Comparison of ENCODE assay signal across 26 cellular contexts in genomic region chr4:40314951-40315350, GRCh38. TPM values are rescaled to one million over a fixed set of nuclear protein-coding genes. Genes with fewer than 3 reads are reported as not detected.
DNase-seq lines count a peak whose midpoint lies in the region; ATAC-seq and TF ChIP-seq lines count a peak whose summit lies in the region.
"Had no signal": no experiment of that assay in that cellular context is flagged by ENCODE, and none has a peak within 500 bp of the region (broad histone marks: within the 10 kb centered on the region; RNA-seq: fewer than 3 reads in every experiment).

No MANE protein-coding gene starts in this region.

- peaks cover 19% of the 10 kb centered on the region for H3K4me1 ChIP-seq in ACC112 (ENCODE audit: control insufficient read depth, insufficient read depth, low read length, unreplicated experiment)
- peaks cover 2% of the 10 kb centered on the region for H3K4me1 ChIP-seq in IMR-90 (ENCODE audit: control insufficient read depth, insufficient read depth, low read length)
- H3K4me1 ChIP-seq in mesenchymal stem cell (ENCODE audit: control insufficient read depth, insufficient read depth, low read depth, low read length) = peaks cover 3% of the 10 kb centered on the region
- H3K4me1 ChIP-seq in aorta (ENCODE audit: control insufficient read depth in 1 of 2, insufficient read depth in 2 of 2, low read length in 2 of 2) = no peaks in the 10 kb centered on the region

- H2BK5ac ChIP-seq in IMR-90 (ENCODE audit: low read depth, low read length, poor library complexity, severe bottlenecking) = no peak overlapping the region
- H2BK5ac ChIP-seq in mesenchymal stem cell (ENCODE audit: low read depth, low read length, poor library complexity, severe bottlenecking) = no peak overlapping the region

- H4K8ac ChIP-seq in IMR-90 (ENCODE audit: low read depth in 2 of 2, low read length in 2 of 2) (no peak overlapping the region), mesenchymal stem cell (ENCODE audit: low read length) (no peak overlapping the region)

- H3K4me3 Mint-ChIP-seq in glutamatergic neuron (ENCODE audit: unreplicated experiment) = no peak overlapping the region
- H3K4me3 Mint-ChIP-seq: activated CD8-positive, alpha-beta memory T cell treated with anti-CD3 and anti-CD28 coated beads, Interleukin-2, amount 10 ng/mL, durations not matched to agents 7 days and 5 days; activated T-helper 1 cell treated with anti-CD3 and anti-CD28 coated beads, Interleukin-12 subunit alpha, Interleukin-12 subunit beta, Interleukin-2, Interleukin-4 antibody, amounts not matched to agents 30 ng/mL and 10 ng/mL and 1 ng/mL, durations not matched to agents 14 hours and 24 hours and 36 hours; CD14-positive monocyte had no signal

- no peak overlapping the region for H2AFZ ChIP-seq in ACC112 (ENCODE audit: low read length, unreplicated experiment)
- no peak overlapping the region for H2AFZ ChIP-seq in IMR-90 (replicated peaks; ENCODE audit: low read length, poor library complexity)
- H2AFZ ChIP-seq in mesenchymal stem cell (ENCODE audit: low read depth, low read length) = no peak overlapping the region

- ATAC-seq in IMR-90 (ENCODE audit: low read depth) = no peak
- ATAC-seq in aorta (ENCODE audit: low FRiP score) = no peak
- ATAC-seq: activated CD8-positive, alpha-beta memory T cell treated with anti-CD3 and anti-CD28 coated beads, Interleukin-2, amount 10 ng/mL, durations not matched to agents 7 days and 5 days; GM12878; heart left ventricle; Right ventricle myocardium inferior had no signal

- H3K9me3 ChIP-seq in IMR-90 (ENCODE audit: control insufficient read depth, insufficient read depth, low read length) (no peaks in the 10 kb centered on the region), mesenchymal stem cell (ENCODE audit: control insufficient read depth, low read length) (no peaks in the 10 kb centered on the region), aorta (ENCODE audit: control insufficient read depth, low read length) (no peaks in the 10 kb centered on the region)
- H3K9me3 ChIP-seq: esophagus muscularis mucosa, heart left ventricle, left ventricle myocardium inferior, spleen had no signal

- H3K14ac ChIP-seq in IMR-90 (replicated peaks; ENCODE audit: low read depth, low read length) (no peak overlapping the region), mesenchymal stem cell (ENCODE audit: low read length in 2 of 2) (no peak overlapping the region)

- H2BK12ac ChIP-seq in mesenchymal stem cell (ENCODE audit: low read length in 2 of 2) = no peak overlapping the region

- 0 out of 2 replicates have a peak overlapping the region, but pooled peaks have one; percentile 63 for H2BK20ac ChIP-seq in IMR-90 (ENCODE audit: low read depth, low read length)

- no peak overlapping the region for H2BK120ac ChIP-seq in IMR-90 (ENCODE audit: low read depth, low read length)
- H2BK120ac ChIP-seq in mesenchymal stem cell (ENCODE audit: low read depth, low read length) = no peak overlapping the region

- no peak for TF ChIP-seq RAD21 in IMR-90 (IDR thresholded peaks at IDR 0.05; ENCODE audit: low read length)

- no peaks in the 10 kb centered on the region for H3K79me1 ChIP-seq in IMR-90 (ENCODE audit: low read depth in 1 of 2, low read length in 2 of 2)
- H3K79me1 ChIP-seq in mesenchymal stem cell (replicated peaks; ENCODE audit: low read length, poor library complexity, severe bottlenecking) = no peaks in the 10 kb centered on the region

- peaks cover 6% of the 10 kb centered on the region for H3K4me1 Mint-ChIP-seq in glutamatergic neuron (ENCODE audit: low read depth, unreplicated experiment)

- H4K5ac ChIP-seq in IMR-90 (ENCODE audit: low read depth, low read length) = no peak overlapping the region

- H3K56ac ChIP-seq in IMR-90 (ENCODE audit: extremely low read depth, insufficient read depth, low read length) = no peak overlapping the region

- no peaks in the 10 kb centered on the region for H3K79me2 ChIP-seq in ACC112 (ENCODE audit: control insufficient read depth, insufficient read depth, low read length, unreplicated experiment)

- dilution Hi-C loops in IMR-90 (cut with HindIII; ENCODE audit: low sequenced_read_pairs, unreplicated experiment) = no loop called here

- H3K4me3 ChIP-seq in ACC112 (ENCODE audit: low read depth, low read length) = no peak overlapping the region
- H3K4me3 ChIP-seq in IMR-90 (ENCODE audit: insufficient read depth, low read depth, low read length) = no peak overlapping the region
- H3K4me3 ChIP-seq in mesenchymal stem cell (ENCODE audit: insufficient read depth in 1 of 2, low read depth in 1 of 2, low read length in 2 of 2) = no peak overlapping the region
- no peak overlapping the region for H3K4me3 ChIP-seq in aorta (ENCODE audit: low read length in 2 of 2)
- H3K4me3 ChIP-seq: esophagus muscularis mucosa, GM12878, heart left ventricle, left ventricle myocardium inferior, spleen had no signal

- CTCF ChIA-PET in IMR-90 (lab: Yijun Ruan, JAX) = no interaction called here

- DNase-seq in IMR-90 (no peak), amniotic epithelial cell (ENCODE audit: low read depth) (peak; percentile 48), mesenchymal stem cell (no peak), COR-L47 (lab: John Stamatoyannopoulos, UW) (no peak), glutamatergic neuron (no peak), aorta (no peak)
- DNase-seq in activated CD4-positive, alpha-beta T cell treated with anti-CD3 and anti-CD28 coated beads for 48 hours = no peak
- DNase-seq: activated CD8-positive, alpha-beta memory T cell treated with anti-CD3 and anti-CD28 coated beads, Interleukin-2, amount 10 ng/mL, durations not matched to agents 7 days and 5 days; DMS 273 treated with DMSO at 0.1 percent for 48 hours; effector CD8-positive, alpha-beta T cell; heart left ventricle; left ventricle myocardium inferior; NCI-H1105; NCI-H510A treated with DMSO at 0.1 percent for 48 hours; spleen; stimulated activated CD8-positive, alpha-beta memory T cell treated with anti-CD3 and anti-CD28 coated beads, Interleukin-4, amount 100 ng/mL, for 48 hours; SW 1271 had no signal

- no peaks in the 10 kb centered on the region for H3K36me3 Mint-ChIP-seq in glutamatergic neuron (ENCODE audit: unreplicated experiment)
- H3K36me3 Mint-ChIP-seq: activated CD8-positive, alpha-beta memory T cell treated with anti-CD3 and anti-CD28 coated beads, Interleukin-2, amount 10 ng/mL, durations not matched to agents 7 days and 5 days; activated naive CD8-positive, alpha-beta T cell; CD14-positive monocyte had no signal

- H3K4me2 ChIP-seq in IMR-90 (ENCODE audit: low read depth, low read length) (no peak overlapping the region), mesenchymal stem cell (ENCODE audit: low read length, poor library complexity, severe bottlenecking) (no peak overlapping the region)

- no peaks in the 10 kb centered on the region for H4K20me1 ChIP-seq in IMR-90 (ENCODE audit: insufficient read depth, low read length)

- H3K36me3 ChIP-seq in ACC112 (ENCODE audit: insufficient read depth, low read length) = no peaks in the 10 kb centered on the region
- no peaks in the 10 kb centered on the region for H3K36me3 ChIP-seq in IMR-90 (ENCODE audit: control insufficient read depth, insufficient read depth, low read length)
- no peaks in the 10 kb centered on the region for H3K36me3 ChIP-seq in mesenchymal stem cell (ENCODE audit: control insufficient read depth in 1 of 2, insufficient read depth in 2 of 2, low read depth in 1 of 2, low read length in 2 of 2)
- no peaks in the 10 kb centered on the region for H3K36me3 ChIP-seq in aorta (ENCODE audit: control insufficient read depth in 1 of 2, insufficient read depth in 2 of 2, low read length in 1 of 2)
- H3K36me3 ChIP-seq: esophagus muscularis mucosa, heart left ventricle, left ventricle myocardium inferior, spleen had no signal

- H3K27ac ChIP-seq in ACC112 (ENCODE audit: low read depth, low read length) (peak overlapping the region; percentile 99), IMR-90 (ENCODE audit: insufficient read depth, low read length) (no peak overlapping the region), mesenchymal stem cell (ENCODE audit: low read length, poor library complexity, severe bottlenecking) (no peak overlapping the region), aorta (ENCODE audit: low read depth in 1 of 2, low read length in 2 of 2) (no peak overlapping the region)
- H3K27ac ChIP-seq: esophagus muscularis mucosa, heart left ventricle, left ventricle myocardium inferior, spleen had no signal

- H2BK15ac ChIP-seq in IMR-90 (ENCODE audit: low read depth, low read length) = peak overlapping the region; percentile 52; the same call in 2 of the 3 replicates
- H2BK15ac ChIP-seq in mesenchymal stem cell (ENCODE audit: low read depth, poor library complexity, severe bottlenecking) = no peak overlapping the region

- H3K18ac ChIP-seq in IMR-90 (ENCODE audit: low read depth, low read length) = no peak overlapping the region
- H3K18ac ChIP-seq in mesenchymal stem cell (ENCODE audit: low read depth in 1 of 2, low read length in 2 of 2) = no peak overlapping the region

- BruUV-seq in IMR-90 (replicated peaks; lab: Mats Ljungman, UMichigan) = no TSS peak

- H3K27me3 Mint-ChIP-seq in glutamatergic neuron (ENCODE audit: unreplicated experiment) = peaks cover 6% of the 10 kb centered on the region
- H3K27me3 Mint-ChIP-seq: activated CD8-positive, alpha-beta memory T cell treated with anti-CD3 and anti-CD28 coated beads, Interleukin-2, amount 10 ng/mL, durations not matched to agents 7 days and 5 days; activated naive CD8-positive, alpha-beta T cell had no signal

- POLR2A ChIA-PET in IMR-90 (lab: Charles Lee; ENCODE audit: unreplicated experiment) = no interaction called here

- H3K4ac ChIP-seq in IMR-90 (ENCODE audit: low read depth, low read length) (no peak overlapping the region), mesenchymal stem cell (ENCODE audit: low read depth in 1 of 2, low read length in 2 of 2) (no peak overlapping the region)

- H3K9ac ChIP-seq in IMR-90 (ENCODE audit: low read depth, low read length) = no peak overlapping the region
- peak overlapping the region; percentile 93 for H3K9ac ChIP-seq in mesenchymal stem cell (ENCODE audit: low read length)

- 80% methylated on average over 1 of the region's 5 CpGs; no CpG with 5 or more reads in 1 of the 2 experiments for WGBS in IMR-90 (ENCODE audit: extremely low coverage in 2 of 2, insufficient read length in 1 of 2), 2 experiments
- WGBS in mesenchymal stem cell = 83% methylated on average over 1 of the region's 5 CpGs
- 96 to 97% methylated on average over 5 of the region's 5 CpGs for WGBS in aorta, 2 donors

- no peak for TF ChIP-seq POLR2A in IMR-90 (IDR thresholded peaks at IDR 0.05; ENCODE audit: low read depth, low read length)

- peaks cover 4% of the 10 kb centered on the region for H3K9me3 Mint-ChIP-seq in glutamatergic neuron (ENCODE audit: unreplicated experiment)
- H3K9me3 Mint-ChIP-seq: activated T-helper 1 cell treated with anti-CD3 and anti-CD28 coated beads, Interleukin-12 subunit alpha, Interleukin-12 subunit beta, Interleukin-2, Interleukin-4 antibody, amounts not matched to agents 30 ng/mL and 10 ng/mL and 1 ng/mL, durations not matched to agents 14 hours and 24 hours and 36 hours had no signal

- no peak overlapping the region for H3K27ac Mint-ChIP-seq in glutamatergic neuron (ENCODE audit: unreplicated experiment)
- H3K27ac Mint-ChIP-seq: activated CD8-positive, alpha-beta memory T cell treated with anti-CD3 and anti-CD28 coated beads, Interleukin-2, amount 10 ng/mL, durations not matched to agents 7 days and 5 days had no signal

- H3K23ac ChIP-seq in IMR-90 (ENCODE audit: low read depth, low read length) (no peak overlapping the region), mesenchymal stem cell (ENCODE audit: low read length in 2 of 2) (no peak overlapping the region)

- H4K91ac ChIP-seq in IMR-90 (ENCODE audit: insufficient read depth, low read depth, low read length) (no peak overlapping the region), mesenchymal stem cell (ENCODE audit: low read length) (no peak overlapping the region)

- H3K27me3 ChIP-seq in ACC112 (ENCODE audit: insufficient read depth, low read length) (no peaks in the 10 kb centered on the region), IMR-90 (ENCODE audit: control insufficient read depth, insufficient read depth, low read length) (no peaks in the 10 kb centered on the region), mesenchymal stem cell (ENCODE audit: control insufficient read depth in 1 of 2, insufficient read depth in 1 of 2, low read length in 2 of 2) (no peaks in the 10 kb centered on the region), aorta (ENCODE audit: control insufficient read depth in 1 of 2, insufficient read depth in 2 of 2, low read length in 1 of 2) (no peaks in the 10 kb centered on the region)
- H3K27me3 ChIP-seq: esophagus muscularis mucosa, heart left ventricle, spleen had no signal

- TF ChIP-seq CTCF in IMR-90 (conservative IDR thresholded peaks at IDR 0.05; ENCODE audit: low read depth, low read length) (no peak), glutamatergic neuron (IDR thresholded peaks at IDR 0.05; ENCODE audit: partially characterized antibody, unreplicated experiment) (no peak)

- H3K9me1 ChIP-seq in IMR-90 (ENCODE audit: insufficient read depth, low read length) = peaks cover 6% of the 10 kb centered on the region

- in situ Hi-C loops in IMR-90 (cut with MboI; ENCODE audit: low sequenced_read_pairs) = loop anchor here (25.0 kb wide), 2 partner anchors 253 to 628 kb away; partner anchors contain the start of genes N4BP2 and UBE2K

- H2AK9ac ChIP-seq in IMR-90 (replicated peaks; ENCODE audit: low read depth, low read length, poor library complexity) = no peak overlapping the region

- 0 out of 2 replicates have a peak overlapping the region, but pooled peaks have one; percentile 24 for H2AK5ac ChIP-seq in IMR-90 (ENCODE audit: low read depth, low read length)
- no peak overlapping the region for H2AK5ac ChIP-seq in mesenchymal stem cell (ENCODE audit: low read length, severe bottlenecking)

- intact Hi-C loops in IMR-90 (cut with micrococcal nuclease) = no loop called here
- intact Hi-C loops in aorta (cut with DNase I) = loop anchor here in 1 of 2 donors (5.0 kb wide), 1 partner anchor 258 kb away; the partner anchor contains the start of gene N4BP2

RNA-seq across cellular contexts. Expression of gene CHRNA9, which starts 20.2 kb away (rescaled TPM):
- not detected in 2 replicates for total RNA-seq in IMR-90 (2012; rRNA removed)
- not detected in 2 replicates for polyA plus RNA-seq in IMR-90 (2012; rRNA removed)
- not detected in 2 replicates for polyA plus RNA-seq in IMR-90 (2012; cell fraction: cytosol; rRNA removed)
- not detected in 2 replicates for polyA plus RNA-seq in IMR-90 (2012; cell fraction: nucleus; rRNA removed; ENCODE audit: low replicate concordance)
- polyA plus RNA-seq in mesenchymal stem cell (2013, experiment 1 of 2) = 0.14 TPM
- polyA plus RNA-seq in mesenchymal stem cell (2013, experiment 2 of 2) = 0.18 TPM
- not detected for total RNA-seq in glutamatergic neuron (ENCODE audit: unreplicated experiment)
- total RNA-seq in aorta = not detected
- polyA plus RNA-seq in aorta = not detected
- total RNA-seq: activated T-helper 1 cell treated with anti-CD3 and anti-CD28 coated beads, Interleukin-12 subunit alpha, Interleukin-12 subunit beta, Interleukin-2, Interleukin-4 antibody, amounts not matched to agents 30 ng/mL and 10 ng/mL and 1 ng/mL, durations not matched to agents 14 hours and 24 hours and 36 hours; GM12878; heart left ventricle; left ventricle myocardium inferior; Right ventricle myocardium inferior; spleen; subcutaneous adipose tissue; urinary bladder had no signal
- polyA plus RNA-seq: CD14-positive monocyte, heart left ventricle had no signal
